Comparison of ENCODE assay signal across 20 cellular contexts in genomic region chr15:76809704-76810103, GRCh38.
DNase-seq lines count a peak whose midpoint lies in the region; ATAC-seq, FAIRE-seq and TF ChIP-seq lines count a peak whose summit lies in the region.
"Had no signal": no experiment of that assay in that cellular context is flagged by ENCODE, and none has a peak within 500 bp of the region (broad histone marks: within the 10 kb centered on the region; RNA-seq: fewer than 3 reads in every experiment).

No MANE protein-coding gene starts in this region.

- H3K4me3 Mint-ChIP-seq in activated T-cell treated with anti-CD3 and anti-CD28 coated beads, Interleukin-2, amount 50 U/mL, for 72 hours, result no peak overlapping the region
- H3K4me3 Mint-ChIP-seq: CD14-positive monocyte; CD4-positive, CD25-positive, alpha-beta regulatory T cell had no signal

- no peaks in the 10 kb centered on the region for H4K20me1 ChIP-seq in OCI-LY3 (ENCODE audit: insufficient read depth, low read length)
- H4K20me1 ChIP-seq: BLaER1 had no signal

- H3K9me3 ChIP-seq in A549 (no peaks in the 10 kb centered on the region), OCI-LY3 (ENCODE audit: insufficient read depth, low read length) (no peaks in the 10 kb centered on the region), upper lobe of right lung (no peaks in the 10 kb centered on the region)
- H3K9me3 ChIP-seq: BE2C, Caco-2 had no signal

- ATAC-seq in activated T-cell treated with anti-CD3 and anti-CD28 coated beads, Interleukin-2, amount 50 U/mL, for 72 hours (replicated peaks in 1 of 2), result no peak
- no peak for ATAC-seq in A549
- no peak for ATAC-seq in upper lobe of right lung

- CTCF ChIA-PET in A549 (lab: Yijun Ruan, JAX), result interaction anchor here (1.0 kb wide), 1 partner anchor 10 kb away, joined by 3 read pairs; no protein-coding TSS in a partner anchor

- no peak overlapping the region for H3K27ac ChIP-seq in A549
- H3K27ac ChIP-seq in OCI-LY3 (ENCODE audit: low read length), result peak overlapping the region; percentile 11; the same call in 1 of the 2 replicates
- no peak overlapping the region for H3K27ac ChIP-seq in upper lobe of right lung
- H3K27ac ChIP-seq: 22Rv1, BLaER1 had no signal

- no peaks in the 10 kb centered on the region for H3K27me3 Mint-ChIP-seq in activated T-cell treated with anti-CD3 and anti-CD28 coated beads, Interleukin-2, amount 50 U/mL, for 72 hours (ENCODE audit: low read depth)
- H3K27me3 Mint-ChIP-seq: CD4-positive, alpha-beta memory T cell; CD4-positive, CD25-positive, alpha-beta regulatory T cell had no signal

- peak; percentile 78 for FAIRE-seq in A549 (lab: Jason Lieb, UNC)
- FAIRE-seq: D721Med, GM12891, GM19239 had no signal

- H3K4me1 ChIP-seq in A549 (peaks cover 12% of the 10 kb centered on the region), OCI-LY3 (ENCODE audit: low read length) (peaks cover 22% of the 10 kb centered on the region), upper lobe of right lung (no peaks in the 10 kb centered on the region)
- H3K4me1 ChIP-seq: BE2C, BLaER1, Caco-2 had no signal

- TF ChIP-seq RAD21 in A549 (conservative IDR thresholded peaks at IDR 0.05 in 1 of 2, IDR thresholded peaks at IDR 0.05 in 1 of 2), result no peak

- TF ChIP-seq EP300 in A549 (IDR thresholded peaks at IDR 0.05), result no peak

- H3K27me3 ChIP-seq in OCI-LY3 (ENCODE audit: low read depth, low read length), result no peaks in the 10 kb centered on the region
- no peaks in the 10 kb centered on the region for H3K27me3 ChIP-seq in upper lobe of right lung
- H3K27me3 ChIP-seq: BE2C, BLaER1 had no signal

- WGBS in A549 (ENCODE audit: missing lambda C conversion rate), result 79% methylated on average over 3 of the region's 3 CpGs

- TF ChIP-seq POLR2A in A549 (IDR thresholded peaks at IDR 0.05; ENCODE audit: low read length), result no peak

- POLR2A ChIA-PET in A549 (lab: Yijun Ruan, JAX), result no interaction called here

- DNase-seq in activated T-cell treated with anti-CD3 and anti-CD28 coated beads, Interleukin-2, amount 50 U/mL, for 72 hours, result no peak
- DNase-seq in activated T-cell treated with anti-CD3 and anti-CD28 coated beads, Interleukin-2, amount 50 U/mL, for 48 hours, result no peak
- DNase-seq in A549 (ENCODE audit: low read depth in 1 of 2, low spot score in 1 of 2), result no peak
- no peak for DNase-seq in upper lobe of right lung
- DNase-seq: ACHN; BE2C; C1 segment of cervical spinal cord; Caco-2; Calu3; CD4-positive, alpha-beta memory T cell; CD4-positive, CD25-positive, alpha-beta regulatory T cell; DMS79 treated with DMSO at 0.1 percent for 48 hours; GF-D8 had no signal

- intact Hi-C loops in upper lobe of right lung (cut with DNase I), result no loop called here

- H3K9ac ChIP-seq in OCI-LY3 (ENCODE audit: low read length), result no peak overlapping the region
- H3K9ac ChIP-seq: BLaER1 had no signal

- no peak overlapping the region for H3K4me3 ChIP-seq in A549
- no peak overlapping the region for H3K4me3 ChIP-seq in OCI-LY3 (ENCODE audit: low read length)
- H3K4me3 ChIP-seq in upper lobe of right lung, result no peak overlapping the region
- H3K4me3 ChIP-seq: BLaER1 had no signal

- peaks cover 10% of the 10 kb centered on the region for H3K4me1 Mint-ChIP-seq in activated T-cell treated with anti-CD3 and anti-CD28 coated beads, Interleukin-2, amount 50 U/mL, for 72 hours (ENCODE audit: low read depth)

- no peak overlapping the region for H3K4me2 ChIP-seq in A549
- H3K4me2 ChIP-seq in OCI-LY3 (ENCODE audit: low read length), result peak overlapping the region; percentile 43
- H3K4me2 ChIP-seq: BLaER1 had no signal

- H3K79me2 ChIP-seq in OCI-LY3 (ENCODE audit: low read length), result no peaks in the 10 kb centered on the region

- H3K36me3 ChIP-seq in OCI-LY3 (replicated peaks; ENCODE audit: low read depth, low read length) (no peaks in the 10 kb centered on the region), upper lobe of right lung (no peaks in the 10 kb centered on the region)
- H3K36me3 ChIP-seq: BE2C, BLaER1 had no signal

- TF ChIP-seq CTCF in A549 (IDR thresholded peaks at IDR 0.05) (no peak), OCI-LY3 (IDR thresholded peaks at IDR 0.05; ENCODE audit: low read depth, low read length) (no peak), upper lobe of right lung (IDR thresholded peaks at IDR 0.05) (no peak)

- H2AFZ ChIP-seq in OCI-LY3 (ENCODE audit: low read depth, low read length), result no peak overlapping the region

- peak overlapping the region; percentile 7 for H3K27ac Mint-ChIP-seq in activated T-cell treated with anti-CD3 and anti-CD28 coated beads, Interleukin-2, amount 50 U/mL, for 72 hours

- peaks cover 3 to 9% of the 10 kb centered on the region in 2 donors for H3K36me3 Mint-ChIP-seq in activated T-cell treated with anti-CD3 and anti-CD28 coated beads, Interleukin-2, amount 50 U/mL, for 72 hours (ENCODE audit: insufficient read depth in 2 of 2)

- H3K9me3 Mint-ChIP-seq in activated T-cell treated with anti-CD3 and anti-CD28 coated beads, Interleukin-2, amount 50 U/mL, for 72 hours, result peaks cover 0 to 3% of the 10 kb centered on the region in 2 donors

TF ChIP-seq in A549, 52 proteins besides CTCF, POLR2A, EP300 and RAD21:
- TF ChIP-seq MAX (IDR thresholded peaks at IDR 0.05) (no peak), TFCP2L1 (CRISPR knock-in tag; IDR thresholded peaks at IDR 0.05) (no peak), ZSCAN20 (CRISPR knock-in tag; IDR thresholded peaks at IDR 0.05) (no peak), SMC3 (IDR thresholded peaks at IDR 0.05) (no peak), CBX8 (IDR thresholded peaks at IDR 0.05) (no peak), RNF2 (IDR thresholded peaks at IDR 0.05; ENCODE audit: borderline replicate concordance, low read depth) (no peak), MYC (IDR thresholded peaks at IDR 0.05; ENCODE audit: borderline replicate concordance, low read length) (no peak), CHD2 (IDR thresholded peaks at IDR 0.05; ENCODE audit: low read length, partially characterized antibody) (no peak), RFX5 (IDR thresholded peaks at IDR 0.05) (no peak), ESRRA (IDR thresholded peaks at IDR 0.05; ENCODE audit: borderline replicate concordance, low read length) (no peak), FOSL2 (IDR thresholded peaks at IDR 0.05) (no peak), FOSL2 (CRISPR knock-in tag; IDR thresholded peaks at IDR 0.05) (no peak), MAZ (IDR thresholded peaks at IDR 0.05; ENCODE audit: borderline replicate concordance, low read depth, low read length) (no peak), HMGXB4 (CRISPR knock-in tag; IDR thresholded peaks at IDR 0.05; ENCODE audit: borderline replicate concordance) (no peak), CHD4 (IDR thresholded peaks at IDR 0.05; ENCODE audit: borderline replicate concordance) (no peak), USF2 (IDR thresholded peaks at IDR 0.05) (no peak), HEYL (CRISPR knock-in tag; IDR thresholded peaks at IDR 0.05) (no peak), HDAC2 (IDR thresholded peaks at IDR 0.05) (no peak), GATA3 (IDR thresholded peaks at IDR 0.05; ENCODE audit: borderline replicate concordance) (no peak)
